ENCODE assay signal across 23 cellular contexts in the genomic region with DNA sequence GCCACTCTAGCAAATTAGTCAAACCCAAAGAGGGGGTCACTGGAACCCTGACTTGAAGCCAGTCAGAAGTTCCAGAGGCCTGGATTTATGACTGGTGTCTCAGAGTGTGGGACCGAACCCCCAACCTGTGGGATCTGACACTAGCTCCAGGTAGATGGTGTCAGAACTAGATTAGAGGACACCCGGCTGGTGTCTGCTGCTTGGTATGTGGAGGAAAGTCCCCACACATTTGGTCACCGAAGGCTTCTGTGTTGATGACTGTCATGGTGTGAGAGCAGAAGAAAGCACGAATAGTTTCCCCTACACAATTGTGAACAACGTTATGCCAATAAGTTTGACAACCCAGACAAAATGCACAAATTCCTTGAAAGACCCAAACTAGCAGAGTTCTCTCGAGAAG.
"Had no signal": no experiment of that assay in that cellular context is flagged by ENCODE, and none has a peak within 500 bp of the region (broad histone marks: within the 10 kb centered on the region; RNA-seq: fewer than 3 reads in every experiment).

No MANE protein-coding gene starts in this region.

- H3K9me3 ChIP-seq: esophagus squamous epithelium, gastrocnemius medialis, heart right ventricle, left lung, lower lobe of right lung, mucosa of descending colon had no signal

- H3K27ac ChIP-seq: coronary artery, dorsolateral prefrontal cortex, esophagus squamous epithelium, gastrocnemius medialis, heart right ventricle, left lung, lower lobe of right lung had no signal

- H3K27me3 ChIP-seq: dorsolateral prefrontal cortex, esophagus squamous epithelium, gastrocnemius medialis, heart right ventricle, left lung had no signal

- H3K4me3 ChIP-seq: coronary artery, dorsolateral prefrontal cortex, esophagus squamous epithelium, gastrocnemius medialis, heart right ventricle, left lung, lower lobe of right lung, mucosa of descending colon had no signal

- H3K36me3 ChIP-seq: esophagus squamous epithelium, gastrocnemius medialis, heart right ventricle, left lung, lower lobe of right lung had no signal

- H3K4me1 ChIP-seq: esophagus squamous epithelium, gastrocnemius medialis, heart right ventricle, left lung, lower lobe of right lung had no signal

- DNase-seq: dermis blood vessel endothelial cell; dorsolateral prefrontal cortex; effector CD4-positive, alpha-beta T cell; effector memory CD4-positive, alpha-beta T cell; esophagus squamous epithelium; foreskin fibroblast; foreskin melanocyte; gastrocnemius medialis; glutamatergic neuron; heart right ventricle; hippocampal formation; left cardiac atrium; left lung; left ventricle myocardium superior; lower lobe of right lung; mesenchymal stem cell; mucosa of descending colon; naive B cell had no signal

- ATAC-seq: gastrocnemius medialis, heart right ventricle, left cardiac atrium, left lung, left ventricle myocardium superior, lower lobe of right lung, mucosa of descending colon had no signal

- FAIRE-seq: colon, endothelial cell of umbilical vein, islet of Langerhans, keratinocyte had no signal
